Comparison of ENCODE assay signal across 8 cellular contexts in the genomic region with DNA sequence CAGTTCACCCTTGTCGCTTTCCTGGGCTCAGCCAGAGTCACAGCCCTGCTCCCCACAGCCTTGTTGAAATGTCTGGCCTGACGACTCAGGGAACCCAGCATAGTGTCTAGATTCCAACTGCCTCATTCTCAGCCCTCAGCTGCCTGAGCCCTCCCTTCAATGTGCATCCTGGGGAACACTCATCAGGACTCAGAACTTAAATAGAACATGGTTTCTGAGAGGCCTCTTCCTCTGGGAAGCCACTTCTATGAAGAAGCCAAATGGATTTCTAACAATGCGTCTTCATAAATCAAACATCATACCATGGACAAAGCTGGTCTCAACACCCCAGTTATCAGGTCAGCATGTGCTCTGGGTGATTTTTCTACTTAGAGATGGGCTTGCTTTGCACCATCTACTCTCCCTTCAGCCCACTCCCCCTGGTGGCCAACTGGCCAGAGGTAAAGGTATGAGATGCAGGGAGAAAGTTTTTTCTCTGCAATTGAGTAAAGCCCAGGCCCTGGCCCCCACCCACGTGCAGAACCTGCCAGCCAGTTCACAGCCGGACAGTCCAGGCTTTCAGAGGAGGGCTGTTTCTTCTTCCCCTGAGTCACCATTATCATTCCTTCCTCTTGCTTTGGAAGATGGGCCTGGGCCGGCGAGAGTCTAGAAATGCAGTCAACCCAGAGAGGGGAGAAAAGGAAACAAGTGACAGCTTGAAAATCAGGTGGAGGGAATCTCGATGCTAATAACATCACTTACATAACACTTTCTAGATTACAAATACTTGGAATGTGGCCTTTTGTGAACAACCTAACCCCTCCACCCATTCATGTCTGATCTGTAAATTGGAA. TPM values are rescaled to one million over a fixed set of nuclear protein-coding genes. Genes with fewer than 3 reads are reported as not detected.
DNase-seq lines count a peak whose midpoint lies in the region; ATAC-seq and TF ChIP-seq lines count a peak whose summit lies in the region.

No MANE protein-coding gene starts in this region.

- H3K4me1 Mint-ChIP-seq in CD8-positive, alpha-beta T cell (ENCODE audit: low read depth), result peaks cover 58% of the 10 kb centered on the region
- H3K4me1 Mint-ChIP-seq in activated T-cell treated with anti-CD3 and anti-CD28 coated beads, Interleukin-2, amount 50 U/mL, for 24 hours (ENCODE audit: low read depth), result peaks cover 19% of the 10 kb centered on the region

- no TSS peak for BruUV-seq in PC-9 (replicated peaks; lab: Mats Ljungman, UMichigan)

- peaks cover 8% of the 10 kb centered on the region for H3K36me3 ChIP-seq in CD8-positive, alpha-beta T cell (ENCODE audit: insufficient read depth, low read length)
- H3K36me3 ChIP-seq in HAP-1 (replicated peaks) (no peaks in the 10 kb centered on the region), PC-9 (ENCODE audit: low read depth) (no peaks in the 10 kb centered on the region)

- H3K9me3 ChIP-seq in CD8-positive, alpha-beta T cell (ENCODE audit: low read length), result no peaks in the 10 kb centered on the region
- H3K9me3 ChIP-seq in HAP-1 (no peaks in the 10 kb centered on the region), PC-9 (ENCODE audit: insufficient read depth, low read depth) (no peaks in the 10 kb centered on the region)

- H3K27ac ChIP-seq in CD8-positive, alpha-beta T cell (ENCODE audit: low read depth, low read length), result no peak overlapping the region
- no peak overlapping the region for H3K27ac ChIP-seq in PC-9

- CTCF ChIA-PET in CD8-positive, alpha-beta T cell (lab: Charles Lee), result interaction anchor here (0.7 to 7.1 kb wide), 35 partner anchors 8 to 168 kb away, joined by 3 to 134 read pairs (median 4); a partner anchor contains a TSS
- CTCF ChIA-PET in PC-9 (lab: Charles Lee), result interaction anchor here (0.5 kb wide), 1 partner anchor 24 kb away, joined by 6 read pairs; no protein-coding TSS in a partner anchor

- TF ChIP-seq CTCF in CD8-positive, alpha-beta T cell (IDR thresholded peaks at IDR 0.05), result peak; percentile 73
- peak; percentile 87 for TF ChIP-seq CTCF in PC-9 (conservative IDR thresholded peaks at IDR 0.05)
- peak; percentile 71 for TF ChIP-seq CTCF in fibroblast of villous mesenchyme (IDR thresholded peaks at IDR 0.05; ENCODE audit: insufficient read depth, low read depth, low read length)

- H2AFZ ChIP-seq in PC-9, result no peak overlapping the region

- peak; percentile 70 for ATAC-seq in CD8-positive, alpha-beta T cell
- no peak for ATAC-seq in HG03439 (IDR thresholded peaks at IDR 0.05; ENCODE audit: unreplicated experiment)

- H3K79me2 ChIP-seq in PC-9 (ENCODE audit: low read depth), result no peaks in the 10 kb centered on the region

- no peak overlapping the region for H3K4me2 ChIP-seq in PC-9

- no peaks in the 10 kb centered on the region for H3K27me3 Mint-ChIP-seq in CD8-positive, alpha-beta T cell (ENCODE audit: low read depth)
- H3K27me3 Mint-ChIP-seq in activated T-cell treated with anti-CD3 and anti-CD28 coated beads, Interleukin-2, amount 50 U/mL, for 24 hours, result no peaks in the 10 kb centered on the region

- H3K4me3 Mint-ChIP-seq in CD8-positive, alpha-beta T cell, result no peak overlapping the region
- H3K4me3 Mint-ChIP-seq in activated T-cell treated with anti-CD3 and anti-CD28 coated beads, Interleukin-2, amount 50 U/mL, for 24 hours, result no peak overlapping the region

- no peak overlapping the region for H3K4me3 ChIP-seq in CD8-positive, alpha-beta T cell (ENCODE audit: low read depth, low read length)
- H3K4me3 ChIP-seq in HAP-1, result no peak overlapping the region
- H3K4me3 ChIP-seq in PC-9, result no peak overlapping the region
- H3K4me3 ChIP-seq in fibroblast of villous mesenchyme (ENCODE audit: low read depth, low read length), result no peak overlapping the region

- peaks cover 25% of the 10 kb centered on the region for H3K4me1 ChIP-seq in CD8-positive, alpha-beta T cell (ENCODE audit: insufficient read depth, low read length)
- no peaks in the 10 kb centered on the region for H3K4me1 ChIP-seq in HAP-1
- peaks cover 28% of the 10 kb centered on the region for H3K4me1 ChIP-seq in PC-9 (replicated peaks; ENCODE audit: insufficient read depth)

- intact Hi-C loops in CD8-positive, alpha-beta T cell (cut with DNase I, micrococcal nuclease), result loop anchor here (1.0 to 5.0 kb wide), 7 partner anchors 33 to 154 kb away; a partner anchor contains a TSS
- intact Hi-C loops in PC-9 (cut with micrococcal nuclease; ENCODE audit: unreplicated experiment), result loop anchor here (1.0 kb wide), 2 partner anchors 49 to 82 kb away; no protein-coding TSS in a partner anchor

- H3F3A ChIP-seq in PC-9 (ENCODE audit: insufficient read depth, low read depth), result peaks cover 20% of the 10 kb centered on the region; the same call in 1 of the 2 replicates

- no peaks in the 10 kb centered on the region for H4K20me1 ChIP-seq in PC-9 (ENCODE audit: insufficient read depth)

- peaks cover 82% of the 10 kb centered on the region for H3K36me3 Mint-ChIP-seq in CD8-positive, alpha-beta T cell
- peaks cover 9% of the 10 kb centered on the region for H3K36me3 Mint-ChIP-seq in activated T-cell treated with anti-CD3 and anti-CD28 coated beads, Interleukin-2, amount 50 U/mL, for 24 hours (ENCODE audit: low read depth)

- no peaks in the 10 kb centered on the region for H3K27me3 ChIP-seq in CD8-positive, alpha-beta T cell (ENCODE audit: insufficient read depth, low read length)
- no peaks in the 10 kb centered on the region for H3K27me3 ChIP-seq in HAP-1 (ENCODE audit: low read depth)
- H3K27me3 ChIP-seq in PC-9 (ENCODE audit: insufficient read depth, low read depth), result no peaks in the 10 kb centered on the region

- DNase-seq in CD8-positive, alpha-beta T cell, result peak; percentile 52 to 87 (median 81)
- DNase-seq in HAP-1 (ENCODE audit: low spot score in 2 of 2) (peak; percentile 42 to 88), PC-9 (peak; percentile 48 to 64), fibroblast of villous mesenchyme (ENCODE audit: low read depth) (peak; percentile 54), pulmonary artery endothelial cell (ENCODE audit: low read depth, low spot score) (peak; percentile 5), NCI-H2171 (lab: John Stamatoyannopoulos, UW) (no peak)
- DNase-seq in activated T-cell treated with anti-CD3 and anti-CD28 coated beads, Interleukin-2, amount 50 U/mL, for 24 hours, result peak; percentile 83

- POLR2A ChIA-PET in CD8-positive, alpha-beta T cell (lab: Charles Lee), result interaction anchor here (0.6 to 2.8 kb wide), 4 partner anchors 54 to 308 kb away, joined by 3 to 11 read pairs (median 3); no protein-coding TSS in a partner anchor
- POLR2A ChIA-PET in PC-9 (lab: Charles Lee; ENCODE audit: unreplicated experiment), result no interaction called here

- no peaks in the 10 kb centered on the region for H3K9me3 Mint-ChIP-seq in CD8-positive, alpha-beta T cell
- no peaks in the 10 kb centered on the region for H3K9me3 Mint-ChIP-seq in activated T-cell treated with anti-CD3 and anti-CD28 coated beads, Interleukin-2, amount 50 U/mL, for 24 hours

- H3K9me2 ChIP-seq in PC-9 (ENCODE audit: insufficient read depth), result no peaks in the 10 kb centered on the region

- in situ Hi-C loops in HAP-1 (cut with MboI; ENCODE audit: low sequenced_read_pairs), result no loop called here

- peak overlapping the region; percentile 86 for H3K27ac Mint-ChIP-seq in CD8-positive, alpha-beta T cell
- H3K27ac Mint-ChIP-seq in activated T-cell treated with anti-CD3 and anti-CD28 coated beads, Interleukin-2, amount 50 U/mL, for 24 hours, result peak overlapping the region; percentile 60

RNA-seq across cellular contexts. Expression of a gene that starts 32.1 kb away (rescaled TPM):
- total RNA-seq in CD8-positive, alpha-beta T cell, result 1 to 10 TPM; 2.1 to 2.6 TPM
- total RNA-seq in PC-9 (2021) (not detected in 2 replicates), fibroblast of villous mesenchyme (not detected in 2 replicates), pulmonary artery endothelial cell (not detected in 2 replicates)

RNA-seq across cellular contexts. Expression of a gene that starts 34.6 kb away (rescaled TPM):
- 100 to 1,000 TPM; 103 to 104 TPM for total RNA-seq in CD8-positive, alpha-beta T cell
- total RNA-seq in PC-9 (2021) (3.0 and 6.9 TPM in 2 replicates), fibroblast of villous mesenchyme (under 0.01 TPM in 1 of 2 replicates, not detected in the other), pulmonary artery endothelial cell (not detected in 2 replicates)

RNA-seq across cellular contexts. Expression of a gene that starts 54.4 kb away (rescaled TPM):
- not detected for total RNA-seq in CD8-positive, alpha-beta T cell
- total RNA-seq in PC-9 (2021) (not detected in 2 replicates), fibroblast of villous mesenchyme (not detected in 2 replicates), pulmonary artery endothelial cell (0.32 TPM in 1 of 2 replicates, not detected in the other)

Comparison
In these comparisons a context has a peak if more than half of its experiments do, and no peak if none do; other contexts are left out.
1. RNA of a gene that starts 34.6 kb away (total RNA-seq): 103 to 104 TPM in CD8-positive, alpha-beta T cell; 3.0 to 6.9 TPM in PC-9, under 0.01 TPM in fibroblast of villous mesenchyme and not detected in pulmonary artery endothelial cell; every median in the first group is over 10 times any median in the second.
2. Peak in every context shown above with its lines, with median percentiles within 50 percentile points of each other: CTCF ChIP-seq.